8 cellular contexts compared by ENCODE assay signal in the genomic region with DNA sequence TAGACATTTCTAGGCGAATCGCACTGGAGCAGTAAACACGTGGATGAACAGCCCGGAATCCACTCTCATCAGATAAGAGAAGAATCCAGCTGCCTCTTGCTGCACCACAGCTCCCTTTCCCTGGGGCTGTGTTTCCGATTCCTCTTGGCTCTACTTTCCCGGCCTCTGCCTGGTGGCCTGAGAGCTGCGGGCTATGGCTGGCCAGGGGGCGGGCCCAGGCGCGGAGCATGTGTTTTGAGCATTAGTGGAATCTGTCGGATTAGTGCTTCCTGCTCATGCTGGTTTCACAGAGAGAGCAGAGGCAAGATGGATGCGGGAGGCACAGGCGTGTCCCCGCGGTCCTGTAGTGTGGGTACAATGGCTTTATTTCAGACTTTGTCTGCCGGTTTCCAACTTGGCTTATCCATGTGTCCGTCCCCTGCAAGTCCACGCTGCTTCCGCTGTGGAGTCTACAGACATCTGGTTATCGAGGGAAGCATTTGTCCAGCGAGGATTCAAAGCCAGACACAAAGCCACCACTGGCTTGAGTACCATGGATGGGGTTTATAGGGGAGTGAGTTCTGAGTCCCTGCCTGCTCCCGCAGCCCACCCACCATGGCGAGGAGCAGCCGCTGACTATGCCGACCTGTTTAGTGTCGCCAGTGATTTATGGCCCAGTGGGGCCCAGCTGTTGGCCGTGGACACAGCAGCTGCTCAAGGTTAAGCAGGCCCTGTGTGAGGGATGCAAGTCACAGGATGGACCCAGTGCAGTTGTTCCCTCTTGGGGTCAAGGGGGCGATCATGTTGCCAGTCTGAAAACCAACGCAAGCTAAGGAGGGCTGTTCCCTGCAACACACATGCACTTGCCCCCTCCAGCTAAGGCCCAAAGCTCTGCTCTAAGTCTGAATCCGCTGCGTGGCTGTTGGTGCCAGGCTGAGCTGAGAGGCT. TPM values are rescaled to one million over a fixed set of nuclear protein-coding genes. Genes with fewer than 3 reads are reported as not detected.
DNase-seq lines count a peak whose midpoint lies in the region; ATAC-seq and TF ChIP-seq lines count a peak whose summit lies in the region.

No MANE protein-coding gene starts in this region.

- H2AFZ ChIP-seq in fibroblast of lung (ENCODE audit: low read length): peak overlapping the region; percentile 94

- TF ChIP-seq CTCF in AG09319 (IDR thresholded peaks at IDR 0.05; ENCODE audit: low read depth, low read length) (no peak), fibroblast of lung (conservative IDR thresholded peaks at IDR 0.05 in 1 of 2, IDR thresholded peaks at IDR 0.05 in 1 of 2; ENCODE audit: low read depth in 1 of 2, low read length in 2 of 2) (no peak), nephron progenitor cell (IDR thresholded peaks at IDR 0.05) (no peak)

- H3K27ac ChIP-seq in fibroblast of lung (ENCODE audit: insufficient read depth, low read length): no peak overlapping the region

- H3K9ac ChIP-seq in NT2/D1 (ENCODE audit: insufficient read length, low read depth): no peak overlapping the region
- peak overlapping the region; percentile 1 for H3K9ac ChIP-seq in fibroblast of lung (ENCODE audit: insufficient read depth, low read length)

- no peaks in the 10 kb centered on the region for H3K36me3 Mint-ChIP-seq in nephron progenitor cell (ENCODE audit: low read depth)

- H4K20me1 ChIP-seq in fibroblast of lung (ENCODE audit: control insufficient read depth, extremely low read depth, insufficient read depth, low read length): no peaks in the 10 kb centered on the region

- ATAC-seq in GM21360 (IDR thresholded peaks at IDR 0.05; ENCODE audit: unreplicated experiment): no peak

- H3K27ac Mint-ChIP-seq in nephron progenitor cell: peak overlapping the region; percentile 36

- H3K4me3 Mint-ChIP-seq in nephron progenitor cell: peak overlapping the region; percentile 42

- H3K4me2 ChIP-seq in fibroblast of lung (ENCODE audit: extremely low read depth, insufficient read depth, low read length): peak overlapping the region; percentile 44

- no peaks in the 10 kb centered on the region for H3K79me2 ChIP-seq in fibroblast of lung (ENCODE audit: control insufficient read depth, insufficient read depth, low read length)

- H3K9me3 Mint-ChIP-seq in nephron progenitor cell: no peaks in the 10 kb centered on the region

- H3K4me1 ChIP-seq in NT2/D1 (ENCODE audit: insufficient read depth, insufficient read length): no peaks in the 10 kb centered on the region
- peaks cover 9% of the 10 kb centered on the region for H3K4me1 ChIP-seq in fibroblast of lung (ENCODE audit: control insufficient read depth, extremely low read depth, insufficient read depth, low read length)

- H3K27me3 Mint-ChIP-seq in nephron progenitor cell (ENCODE audit: low read depth, poor library complexity): no peaks in the 10 kb centered on the region

- H3K9me3 ChIP-seq in NT2/D1 (ENCODE audit: insufficient read depth, low read length) (no peaks in the 10 kb centered on the region), fibroblast of lung (ENCODE audit: control insufficient read depth, insufficient read depth, low read depth, low read length) (no peaks in the 10 kb centered on the region)

- peaks cover 33% of the 10 kb centered on the region for H3K4me1 Mint-ChIP-seq in nephron progenitor cell

- H3K36me3 ChIP-seq in NT2/D1 (ENCODE audit: insufficient read depth, insufficient read length, low read length) (no peaks in the 10 kb centered on the region), fibroblast of lung (ENCODE audit: control insufficient read depth, insufficient read depth, low read length) (no peaks in the 10 kb centered on the region)

- DNase-seq in AG09319 (ENCODE audit: extremely low read depth, low read depth) (peak; percentile 63), NT2/D1 (ENCODE audit: low read depth, low spot score) (peak; percentile 11), fibroblast of lung (ENCODE audit: low read depth in 2 of 2) (peak; percentile 80), nephron progenitor cell (peak; percentile 81), HPDE6-E6E7 (ENCODE audit: extremely low spot score) (no peak), SKM-1 treated with dmso at 0.1 percent for 144 hours (lab: John Stamatoyannopoulos, UW; ENCODE audit: unreplicated experiment) (no peak)
- DNase-seq in effector CD8-positive, alpha-beta T cell (lab: John Stamatoyannopoulos, UW): no peak

- H3K27me3 ChIP-seq in NT2/D1 (ENCODE audit: insufficient read depth, insufficient read length): no peaks in the 10 kb centered on the region
- no peaks in the 10 kb centered on the region for H3K27me3 ChIP-seq in fibroblast of lung (ENCODE audit: control insufficient read depth, insufficient read depth, low read length)

- H3K4me3 ChIP-seq in NT2/D1 (ENCODE audit: insufficient read length, low read depth) (no peak overlapping the region), fibroblast of lung (replicated peaks in 1 of 4; ENCODE audit: control extremely low read depth in 1 of 4, insufficient read depth in 1 of 4, low read depth in 3 of 4, low read length in 4 of 4) (peak overlapping the region in 2 of 4 experiments; percentile 18 to 27)

RNA-seq across cellular contexts. Expression of gene EP300, which starts 43.3 kb away (rescaled TPM):
- 32.9 and 41.0 TPM in 2 replicates for total RNA-seq in fibroblast of lung
- 9.1 and 10.1 TPM in 2 replicates for polyA plus RNA-seq in fibroblast of lung
- 19.4 and 22.7 TPM in 2 replicates for polyA plus RNA-seq in fibroblast of lung (2012)
- polyA minus RNA-seq in fibroblast of lung (ENCODE audit: low replicate concordance): 130 and 195 TPM in 2 replicates

Comparison
In these comparisons a context has a peak if more than half of its experiments do, and no peak if none do; other contexts are left out.
1. DNase-seq: peak in AG09319 (single experiment), NT2/D1 (single experiment), fibroblast of lung (2 of 2) and nephron progenitor cell (single experiment); none in HPDE6-E6E7 (single experiment), SKM-1 treated with dmso at 0.1 percent for 144 hours (single experiment) and effector CD8-positive, alpha-beta T cell (single experiment).